16 cellular contexts compared by ENCODE assay signal in genomic region chr1:15068152-15068551, GRCh38.
"Had no signal": no experiment of that assay in that cellular context is flagged by ENCODE, and none has a peak within 500 bp of the region (broad histone marks: within the 10 kb centered on the region; RNA-seq: fewer than 3 reads in every experiment).

No MANE protein-coding gene starts in this region.

- H3K27me3 ChIP-seq: dorsolateral prefrontal cortex, gastroesophageal sphincter, ovary, transverse colon had no signal

- H3K27ac ChIP-seq: transverse colon had no signal

- H3K4me1 ChIP-seq: gastroesophageal sphincter, transverse colon had no signal

- H3K9me3 ChIP-seq: gastroesophageal sphincter, mucosa of descending colon, ovary, transverse colon had no signal

- H3K4me3 ChIP-seq: dorsolateral prefrontal cortex, gastroesophageal sphincter, mucosa of descending colon, ovary, transverse colon had no signal

- DNase-seq: cerebellar nuclear complex; cortex of kidney; dorsolateral prefrontal cortex; effector CD8-positive, alpha-beta T cell; glutamatergic neuron; left colon; mammary epithelial cell; mucosa of descending colon; naive thymus-derived CD8-positive, alpha-beta T cell; right cardiac atrium; small intestine; stimulated activated CD4-positive, alpha-beta T cell treated with anti-CD3 and anti-CD28 coated beads, Interleukin-12 subunit alpha, Interleukin-12 subunit beta, amount 100 ng/mL, for 4 hours; stimulated activated naive CD4-positive, alpha-beta T cell treated with Interleukin-2 at 50 U/mL for 16 hours; transverse colon had no signal

- H3K36me3 ChIP-seq: ovary, transverse colon had no signal
